In genomic region chr3:140953028-140953960, GRCh38 we compare ENCODE assay signal across 11 cellular contexts. TPM values are rescaled to one million over a fixed set of nuclear protein-coding genes. Genes with fewer than 3 reads are reported as not detected.
DNase-seq lines count a peak whose midpoint lies in the region; ATAC-seq and TF ChIP-seq lines count a peak whose summit lies in the region.
"Had no signal": no experiment of that assay in that cellular context is flagged by ENCODE, and none has a peak within 500 bp of the region (broad histone marks: within the 10 kb centered on the region; RNA-seq: fewer than 3 reads in every experiment).

No MANE protein-coding gene starts in this region.

- ATAC-seq in foreskin keratinocyte = peak; percentile 94
- ATAC-seq in GM21423 (IDR thresholded peaks at IDR 0.05; ENCODE audit: unreplicated experiment) = no peak

- H3K4me3 ChIP-seq in A673 (ENCODE audit: low read depth, low read length, poor library complexity, severe bottlenecking) = no peak overlapping the region

- no peaks in the 10 kb centered on the region for H3K36me3 ChIP-seq in A673 (ENCODE audit: insufficient read depth, low read length, poor library complexity, severe bottlenecking)

- H3K4me1 ChIP-seq in A673 (ENCODE audit: insufficient read depth, low read length, poor library complexity, severe bottlenecking) (peaks cover 22% of the 10 kb centered on the region), foreskin keratinocyte (no peaks in the 10 kb centered on the region)

- TF ChIP-seq CTCF in A673 (conservative IDR thresholded peaks at IDR 0.05; ENCODE audit: low read depth, low read length) (no peak), foreskin keratinocyte (conservative IDR thresholded peaks at IDR 0.05) (no peak), GM20000 (IDR thresholded peaks at IDR 0.05; ENCODE audit: extremely low read depth, missing control alignments) (no peak)

- no TSS peak for BruUV-seq in A673 (replicated peaks; lab: Mats Ljungman, UMichigan)

- CTCF ChIA-PET in A673 (lab: Charles Lee) = interaction anchor here (0.5 kb wide), 1 partner anchor 87 kb away, joined by 3 read pairs; no protein-coding TSS in a partner anchor

- H3K27ac ChIP-seq in A673 (ENCODE audit: low read depth, low read length, poor library complexity, severe bottlenecking) (peak overlapping the region; percentile 36), foreskin keratinocyte (no peak overlapping the region)

- DNase-seq in A673 (ENCODE audit: low spot score) (peak; percentile 74), HCEC 1CT (peak; percentile 63), SK-MEL-5 (ENCODE audit: low read depth, low spot score) (peak; percentile 45), foreskin keratinocyte (peak in 1 of 2 donors; percentile 46), DMS79 treated with DMSO at 0.1 percent for 48 hours (lab: John Stamatoyannopoulos, UW) (no peak), GM20000 (ENCODE audit: low spot score) (no peak)
- no peak for DNase-seq in activated CD4-positive, CD25-positive, alpha-beta regulatory T cell (lab: John Stamatoyannopoulos, UW)
- DNase-seq: activated CD4-positive, alpha-beta T cell treated with anti-CD3 and anti-CD28 coated beads for 4 hours; CD4-positive, alpha-beta memory T cell; hypothalamus had no signal

- POLR2A ChIA-PET in A673 (lab: Charles Lee; ENCODE audit: low non-redundant PET) = no interaction called here

- no peaks in the 10 kb centered on the region for H3K27me3 ChIP-seq in A673 (replicated peaks; ENCODE audit: insufficient read depth, low read depth, low read length, poor library complexity)
- H3K27me3 ChIP-seq in foreskin keratinocyte = no peaks in the 10 kb centered on the region

- H3K9me3 ChIP-seq in A673 (ENCODE audit: low read depth, low read length, poor library complexity, severe bottlenecking) = no peaks in the 10 kb centered on the region

- intact Hi-C loops in A673 (cut with micrococcal nuclease; ENCODE audit: unreplicated experiment) = no loop called here

- in situ Hi-C loops in SK-MEL-5 (cut with HindIII; ENCODE audit: low pct_unique_long_range_greater_than_20kb, low sequenced_read_pairs) = no loop called here

RNA-seq across cellular contexts. Expression of gene SLC25A36, which starts 11.7 kb away (rescaled TPM):
- total RNA-seq in A673 (2021) (43.5 and 52.0 TPM in 2 replicates), foreskin keratinocyte (41.5 and 42.2 TPM in 2 replicates)
- 92.5 and 97.8 TPM in 2 replicates for total RNA-seq in SK-MEL-5 (2014; rRNA removed; shearing (Covaris generic))
- 39.0 and 54.0 TPM in 2 replicates for polyA plus RNA-seq in SK-MEL-5 (2015; cell fraction: cytosol; rRNA removed)
- 432 and 527 TPM in 2 replicates for polyA plus RNA-seq in SK-MEL-5 (2015; cell fraction: nucleus; rRNA removed)
- 6.5 and 7.6 TPM in 2 replicates for polyA plus RNA-seq in foreskin keratinocyte

Comparison
In these comparisons a context has a peak if more than half of its experiments do, and no peak if none do; other contexts are left out.
1. DNase-seq: peak in A673 (single experiment), HCEC 1CT (single experiment) and SK-MEL-5 (single experiment); none in DMS79 treated with DMSO at 0.1 percent for 48 hours (single experiment), activated CD4-positive, CD25-positive, alpha-beta regulatory T cell (0 of 4) and GM20000 (single experiment).